Comparison of ENCODE assay signal across 8 cellular contexts in the genomic region with DNA sequence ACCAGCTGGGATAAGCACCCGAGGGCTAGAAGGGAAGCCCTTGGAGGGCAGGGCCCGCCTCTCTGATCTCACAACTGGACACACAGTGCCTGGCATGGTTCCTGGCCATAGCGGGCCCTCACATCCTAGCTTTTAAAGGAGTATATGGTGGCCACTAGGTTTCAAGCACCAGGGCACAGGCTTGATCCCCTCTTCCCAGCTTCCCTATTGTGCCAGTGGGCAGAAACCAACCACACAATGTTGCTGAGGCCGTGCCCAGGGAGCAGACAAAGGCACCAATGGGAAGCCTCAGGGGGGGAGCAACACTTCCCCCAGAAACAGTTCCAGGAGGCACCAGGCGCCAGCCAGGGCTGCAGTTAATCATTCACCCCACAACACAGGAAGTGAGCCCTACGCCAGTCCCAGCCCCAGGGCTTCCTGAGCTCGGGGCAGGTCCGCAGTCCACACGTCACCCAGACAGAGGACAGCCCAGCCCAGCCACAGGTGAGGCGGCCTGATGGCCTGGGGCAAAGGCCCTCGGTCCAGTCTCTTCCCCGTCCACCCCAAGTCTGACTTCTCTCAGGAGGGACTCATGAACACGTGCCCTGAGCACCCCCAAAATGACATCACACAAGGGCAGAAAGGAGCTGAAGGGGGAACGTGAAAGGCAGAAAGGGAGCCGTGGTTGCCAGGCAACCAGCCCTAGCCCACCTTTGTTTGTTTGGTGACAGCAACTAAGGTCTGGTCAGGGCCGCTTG. TPM values are rescaled to one million over a fixed set of nuclear protein-coding genes. Genes with fewer than 3 reads are reported as not detected.
DNase-seq lines count a peak whose midpoint lies in the region; ATAC-seq and TF ChIP-seq lines count a peak whose summit lies in the region.

No MANE protein-coding gene starts in this region.

- no peak for TF ChIP-seq POLR2A in esophagus muscularis mucosa (IDR thresholded peaks at IDR 0.05; ENCODE audit: low read depth)

- DNase-seq in CD4-positive, CD25-positive, alpha-beta regulatory T cell = peak in 1 of 3 donors; percentile 44
- DNase-seq in KG1 (lab: John Stamatoyannopoulos, UW) = peak; percentile 31
- DNase-seq in chondrocyte (ENCODE audit: low spot score) = peak; percentile 53
- peak; percentile 92 for DNase-seq in mucosa of gallbladder (ENCODE audit: low spot score)
- DNase-seq in esophagus muscularis mucosa (ENCODE audit: extremely low spot score) = no peak
- no peak for DNase-seq in dedifferentiated amniotic fluid mesenchymal stem cell (ENCODE audit: extremely low spot score)
- DNase-seq in activated CD4-positive, alpha-beta T cell treated with anti-CD3 and anti-CD28 coated beads for 4 hours = no peak

- no peaks in the 10 kb centered on the region for H3K27me3 Mint-ChIP-seq in CD4-positive, CD25-positive, alpha-beta regulatory T cell
- H3K27me3 Mint-ChIP-seq in chondrocyte (ENCODE audit: low read depth) = no peaks in the 10 kb centered on the region

- TF ChIP-seq EP300 in esophagus muscularis mucosa (IDR thresholded peaks at IDR 0.05) = no peak

- H3K27ac ChIP-seq in CD4-positive, CD25-positive, alpha-beta regulatory T cell (ENCODE audit: insufficient read depth, low read length, poor library complexity, severe bottlenecking) = peak overlapping the region; percentile 25
- H3K27ac ChIP-seq in esophagus muscularis mucosa (replicated peaks in 1 of 4) = no peak overlapping the region

- peaks cover 0 to 1% (median 0%) of the 10 kb centered on the region in 7 donors for H3K9me3 Mint-ChIP-seq in CD4-positive, CD25-positive, alpha-beta regulatory T cell
- H3K9me3 Mint-ChIP-seq in chondrocyte (ENCODE audit: low read depth) = no peaks in the 10 kb centered on the region

- intact Hi-C loops in esophagus muscularis mucosa (cut with DNase I) = no loop called here

- ATAC-seq in CD4-positive, CD25-positive, alpha-beta regulatory T cell (ENCODE audit: low read depth in 2 of 2) = peak; percentile 50 to 77
- peak; percentile 75 for ATAC-seq in GM19324 (IDR thresholded peaks at IDR 0.05; ENCODE audit: low FRiP score, unreplicated experiment)

- peaks cover 27% of the 10 kb centered on the region for H3K36me3 Mint-ChIP-seq in CD4-positive, CD25-positive, alpha-beta regulatory T cell
- peaks cover 14% of the 10 kb centered on the region for H3K36me3 Mint-ChIP-seq in chondrocyte (ENCODE audit: low read depth)

- no peaks in the 10 kb centered on the region for H3K9me3 ChIP-seq in CD4-positive, CD25-positive, alpha-beta regulatory T cell (ENCODE audit: control insufficient read depth in 2 of 2, low read length in 2 of 2)
- H3K9me3 ChIP-seq in esophagus muscularis mucosa = no peaks in the 10 kb centered on the region

- no peaks in the 10 kb centered on the region for H3K4me1 ChIP-seq in CD4-positive, CD25-positive, alpha-beta regulatory T cell (ENCODE audit: control insufficient read depth, insufficient read depth, low read length, poor library complexity, severe bottlenecking)
- H3K4me1 ChIP-seq in esophagus muscularis mucosa = peaks cover 0 to 10% (median 0%) of the 10 kb centered on the region in 4 donors

- peaks cover 19% of the 10 kb centered on the region for H3K36me3 ChIP-seq in CD4-positive, CD25-positive, alpha-beta regulatory T cell (ENCODE audit: control insufficient read depth, insufficient read depth, low read length)
- peaks cover 11 to 80% (median 41%) of the 10 kb centered on the region in 4 donors for H3K36me3 ChIP-seq in esophagus muscularis mucosa

- WGBS in esophagus muscularis mucosa = 66% methylated on average over 11 of the region's 16 CpGs

- TF ChIP-seq CTCF in chondrocyte (IDR thresholded peaks at IDR 0.05) = no peak
- no peak for TF ChIP-seq CTCF in esophagus muscularis mucosa (IDR thresholded peaks at IDR 0.05)

- peak overlapping the region; percentile 71 to 89 (median 82) for H3K27ac Mint-ChIP-seq in CD4-positive, CD25-positive, alpha-beta regulatory T cell
- peak overlapping the region; percentile 27 for H3K27ac Mint-ChIP-seq in chondrocyte (ENCODE audit: unreplicated experiment)

- no peaks in the 10 kb centered on the region for H3K27me3 ChIP-seq in CD4-positive, CD25-positive, alpha-beta regulatory T cell (ENCODE audit: control insufficient read depth, insufficient read depth, low read length)
- no peaks in the 10 kb centered on the region for H3K27me3 ChIP-seq in esophagus muscularis mucosa

- H3K4me1 Mint-ChIP-seq in CD4-positive, CD25-positive, alpha-beta regulatory T cell = peaks cover 0 to 15% (median 0%) of the 10 kb centered on the region in 4 donors
- peaks cover 3% of the 10 kb centered on the region for H3K4me1 Mint-ChIP-seq in chondrocyte (ENCODE audit: low read depth)

- H3K4me3 ChIP-seq in CD4-positive, CD25-positive, alpha-beta regulatory T cell (ENCODE audit: low read depth, low read length) = no peak overlapping the region
- no peak overlapping the region for H3K4me3 ChIP-seq in esophagus muscularis mucosa

- no peak overlapping the region for H3K4me3 Mint-ChIP-seq in CD4-positive, CD25-positive, alpha-beta regulatory T cell
- no peak overlapping the region for H3K4me3 Mint-ChIP-seq in chondrocyte (ENCODE audit: unreplicated experiment)

RNA-seq across cellular contexts. Expression of gene SMIM5, which starts 12.8 kb away (rescaled TPM):
- total RNA-seq in CD4-positive, CD25-positive, alpha-beta regulatory T cell = 1.6 TPM
- under 1 TPM in 2 of 4 donors, not detected in 2; 0.07 to 0.10 TPM for polyA plus RNA-seq in CD4-positive, CD25-positive, alpha-beta regulatory T cell
- total RNA-seq in chondrocyte (0.23 to 0.29 TPM in 2 of 3 replicates, not detected in the other), mucosa of gallbladder (15.5 TPM), esophagus muscularis mucosa (1 to 10 TPM; 4.3 to 6.6 (median 5.6) TPM)

RNA-seq across cellular contexts. Expression of gene RECQL5, which starts 20.9 kb away (rescaled TPM):
- total RNA-seq in CD4-positive, CD25-positive, alpha-beta regulatory T cell = 25.5 TPM
- 10 to 100 TPM in 2 of 4 donors, 1 to 10 TPM in 2; 8.7 to 16.4 (median 11.4) TPM for polyA plus RNA-seq in CD4-positive, CD25-positive, alpha-beta regulatory T cell
- 20.4 to 30.4 TPM (median 21.1 TPM) in 3 replicates for total RNA-seq in chondrocyte
- total RNA-seq in mucosa of gallbladder = 110 TPM
- 10 to 100 TPM in 3 of 4 donors, 1 to 10 TPM in 1; 6.3 to 14.7 (median 11.9) TPM for total RNA-seq in esophagus muscularis mucosa

RNA-seq across cellular contexts. Expression of gene SAP30BP, which starts 21.1 kb away (rescaled TPM):
- total RNA-seq in CD4-positive, CD25-positive, alpha-beta regulatory T cell = 253 TPM
- polyA plus RNA-seq in CD4-positive, CD25-positive, alpha-beta regulatory T cell = 100 to 1,000 TPM in 1 of 4 donors, 10 to 100 TPM in 3; 79.3 to 114 (median 81.5) TPM
- total RNA-seq in chondrocyte = 59.9 to 91.8 TPM (median 67.5 TPM) in 3 replicates
- total RNA-seq in mucosa of gallbladder = 65.4 TPM
- 10 to 100 TPM; 50.3 to 81.3 (median 77.6) TPM for total RNA-seq in esophagus muscularis mucosa

RNA-seq across cellular contexts. Expression of gene MYO15B, which starts 58.5 kb away (rescaled TPM):
- total RNA-seq in CD4-positive, CD25-positive, alpha-beta regulatory T cell = 117 TPM
- polyA plus RNA-seq in CD4-positive, CD25-positive, alpha-beta regulatory T cell = 1 to 10 TPM in 2 of 4 donors, under 1 TPM in 2; 0.95 to 1.1 (median 1.0) TPM
- total RNA-seq in chondrocyte (15.9 to 20.9 TPM (median 16.0 TPM) in 3 replicates), mucosa of gallbladder (434 TPM), esophagus muscularis mucosa (10 to 100 TPM; 34.5 to 61.9 (median 43.4) TPM)

Comparison
In these comparisons a context has a peak if more than half of its experiments do, and no peak if none do; other contexts are left out.
1. DNase-seq: peak in KG1 (single experiment), chondrocyte (single experiment) and mucosa of gallbladder (single experiment); none in esophagus muscularis mucosa (single experiment), dedifferentiated amniotic fluid mesenchymal stem cell (single experiment) and activated CD4-positive, alpha-beta T cell treated with anti-CD3 and anti-CD28 coated beads for 4 hours (0 of 2).